In genomic region chr17:13334374-13334773, GRCh38 we compare ENCODE assay signal across 1 cellular context.
TF ChIP-seq lines count a peak whose summit lies in the region.

No MANE protein-coding gene starts in this region.

TF ChIP-seq in K562, 482 proteins besides CTCF, POLR2A, EP300 and RAD21 (continued from another document and continues in another):
- TF ChIP-seq TSHZ1 (CRISPR knock-in tag; IDR thresholded peaks at IDR 0.05) (no peak), STAG1 (CRISPR knock-in tag; IDR thresholded peaks at IDR 0.05; ENCODE audit: borderline replicate concordance) (no peak), RBM14 (IDR thresholded peaks at IDR 0.05; ENCODE audit: borderline replicate concordance, insufficient read depth, low read depth, low read length) (no peak), FOXK1 (CRISPR knock-in tag; IDR thresholded peaks at IDR 0.05; ENCODE audit: borderline replicate concordance) (no peak), CHAMP1 (IDR thresholded peaks at IDR 0.05) (no peak), MTA2 (IDR thresholded peaks at IDR 0.05; ENCODE audit: low read depth) (0 out of 2 replicates have a peak, but pooled peaks have one; percentile 26), ZNF699 (CRISPR knock-in tag; IDR thresholded peaks at IDR 0.05; ENCODE audit: insufficient replicate concordance) (no peak), SRSF7 (optimal IDR thresholded peaks at IDR 0.05; ENCODE audit: low read depth, low read length) (no peak), KDM2B (CRISPR knock-in tag; IDR thresholded peaks at IDR 0.05) (no peak), SREBF2 (CRISPR knock-in tag; IDR thresholded peaks at IDR 0.05) (no peak), PHF20 (IDR thresholded peaks at IDR 0.05; ENCODE audit: partially characterized antibody) (no peak), HDAC2 (IDR thresholded peaks at IDR 0.05) (no peak), AFF4 (CRISPR knock-in tag; IDR thresholded peaks at IDR 0.05) (no peak), NKRF (IDR thresholded peaks at IDR 0.05; ENCODE audit: borderline replicate concordance) (no peak), ZNF184 (CRISPR knock-in tag; IDR thresholded peaks at IDR 0.05) (no peak), HEY1 (CRISPR knock-in tag; IDR thresholded peaks at IDR 0.05; ENCODE audit: borderline replicate concordance) (no peak), ZNF586 (CRISPR knock-in tag; conservative IDR thresholded peaks at IDR 0.05) (no peak), NEUROD1 (IDR thresholded peaks at IDR 0.05; ENCODE audit: borderline replicate concordance, low read depth, low read length, partially characterized antibody) (no peak), MYBL2 (IDR thresholded peaks at IDR 0.05; ENCODE audit: low read depth) (no peak), MYBL2 (CRISPR knock-in tag; IDR thresholded peaks at IDR 0.05; ENCODE audit: borderline replicate concordance) (no peak), HNRNPL (IDR thresholded peaks at IDR 0.05; ENCODE audit: low read depth, low read length) (no peak), ELK3 (CRISPR knock-in tag; IDR thresholded peaks at IDR 0.05) (no peak), MECOM (CRISPR knock-in tag; IDR thresholded peaks at IDR 0.05) (peak; percentile 98), MLLT1 (IDR thresholded peaks at IDR 0.05) (no peak), FOXA3 (CRISPR knock-in tag; conservative IDR thresholded peaks at IDR 0.05 in 1 of 2, IDR thresholded peaks at IDR 0.05 in 1 of 2) (no peak), ARNT (IDR thresholded peaks at IDR 0.05) (no peak), ZNF512 (tag; IDR thresholded peaks at IDR 0.05) (no peak), ZNF778 (CRISPR knock-in tag; IDR thresholded peaks at IDR 0.05) (no peak), PTBP1 (IDR thresholded peaks at IDR 0.05; ENCODE audit: low read depth, low read length) (no peak), MAZ (CRISPR knock-in tag; conservative IDR thresholded peaks at IDR 0.05 in 1 of 2, IDR thresholded peaks at IDR 0.05 in 1 of 2) (0 out of 4 replicates have a peak, but pooled peaks of 1 of the 2 experiments have one; percentile 24), SMAD4 (CRISPR knock-in tag; conservative IDR thresholded peaks at IDR 0.05) (peak; percentile 67), REST (CRISPR knock-in tag; IDR thresholded peaks at IDR 0.05; ENCODE audit: low read depth) (no peak), ZNF764 (CRISPR knock-in tag; IDR thresholded peaks at IDR 0.05; ENCODE audit: low read depth) (no peak), CCNT2 (IDR thresholded peaks at IDR 0.05; ENCODE audit: borderline replicate concordance, extremely low read depth, insufficient read length, low read depth, low read length) (peak; percentile 36), MAFK (IDR thresholded peaks at IDR 0.05; ENCODE audit: low read length) (no peak), BRCA1 (IDR thresholded peaks at IDR 0.05) (no peak), BRCA1 (CRISPR knock-in tag; IDR thresholded peaks at IDR 0.05) (no peak), TBP (optimal IDR thresholded peaks at IDR 0.05; ENCODE audit: low read depth, low read length) (no peak), ID3 (CRISPR knock-in tag; IDR thresholded peaks at IDR 0.05) (no peak), ID3 (tag; IDR thresholded peaks at IDR 0.05) (no peak)
